1 cellular context compared by ENCODE assay signal in the genomic region with DNA sequence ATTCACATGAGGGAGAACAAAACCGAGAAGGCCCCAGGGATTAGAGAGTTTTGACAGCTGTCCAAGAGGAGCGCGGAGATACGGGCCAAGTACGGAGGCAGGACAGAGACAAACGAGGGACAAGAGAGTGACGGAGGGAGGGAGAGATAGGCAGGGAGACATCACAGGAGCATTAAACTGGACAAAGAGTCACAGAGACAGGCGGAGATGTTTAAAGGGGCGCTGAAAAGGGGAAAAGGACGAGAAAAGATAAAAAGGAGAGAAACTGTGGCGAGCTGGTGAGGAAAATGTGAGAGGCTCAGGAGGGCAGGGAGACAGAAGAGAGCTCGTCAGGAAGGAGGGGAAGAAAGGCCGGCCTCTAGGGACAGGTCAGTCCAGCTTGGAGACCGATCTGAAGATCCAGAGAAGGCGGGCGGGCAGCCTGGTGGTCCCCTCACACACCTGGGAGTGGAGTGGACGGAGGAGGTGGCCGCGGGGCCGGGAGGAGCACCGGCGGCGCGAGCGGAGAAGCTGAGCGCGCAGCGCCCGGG.
TF ChIP-seq lines count a peak whose summit lies in the region.

No MANE protein-coding gene starts in this region.

TF ChIP-seq in HEK293, 187 proteins besides CTCF, POLR2A, EP300 and RAD21 (continued from another document):
- TF ChIP-seq, protein P1, sequence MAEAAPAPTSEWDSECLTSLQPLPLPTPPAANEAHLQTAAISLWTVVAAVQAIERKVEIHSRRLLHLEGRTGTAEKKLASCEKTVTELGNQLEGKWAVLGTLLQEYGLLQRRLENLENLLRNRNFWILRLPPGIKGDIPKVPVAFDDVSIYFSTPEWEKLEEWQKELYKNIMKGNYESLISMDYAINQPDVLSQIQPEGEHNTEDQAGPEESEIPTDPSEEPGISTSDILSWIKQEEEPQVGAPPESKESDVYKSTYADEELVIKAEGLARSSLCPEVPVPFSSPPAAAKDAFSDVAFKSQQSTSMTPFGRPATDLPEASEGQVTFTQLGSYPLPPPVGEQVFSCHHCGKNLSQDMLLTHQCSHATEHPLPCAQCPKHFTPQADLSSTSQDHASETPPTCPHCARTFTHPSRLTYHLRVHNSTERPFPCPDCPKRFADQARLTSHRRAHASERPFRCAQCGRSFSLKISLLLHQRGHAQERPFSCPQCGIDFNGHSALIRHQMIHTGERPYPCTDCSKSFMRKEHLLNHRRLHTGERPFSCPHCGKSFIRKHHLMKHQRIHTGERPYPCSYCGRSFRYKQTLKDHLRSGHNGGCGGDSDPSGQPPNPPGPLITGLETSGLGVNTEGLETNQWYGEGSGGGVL (tag by site-specific recombination; IDR thresholded peaks at IDR 0.05): no peak
- TF ChIP-seq ZNF747 (tag by site-specific recombination; IDR thresholded peaks at IDR 0.05) (no peak), GLIS2 (tag by site-specific recombination; IDR thresholded peaks at IDR 0.05) (0 out of 2 replicates have a peak, but pooled peaks have one; percentile 3), ZNF529 (tag by site-specific recombination; IDR thresholded peaks at IDR 0.05; ENCODE audit: insufficient replicate concordance) (no peak), PRDM1 (tag by site-specific recombination; IDR thresholded peaks at IDR 0.05) (peak; percentile 80), ZNF830 (tag by site-specific recombination; IDR thresholded peaks at IDR 0.05; ENCODE audit: low read depth) (no peak), ZBTB17 (tag by site-specific recombination; IDR thresholded peaks at IDR 0.05) (peak; percentile 84)
- TF ChIP-seq, protein P2, sequence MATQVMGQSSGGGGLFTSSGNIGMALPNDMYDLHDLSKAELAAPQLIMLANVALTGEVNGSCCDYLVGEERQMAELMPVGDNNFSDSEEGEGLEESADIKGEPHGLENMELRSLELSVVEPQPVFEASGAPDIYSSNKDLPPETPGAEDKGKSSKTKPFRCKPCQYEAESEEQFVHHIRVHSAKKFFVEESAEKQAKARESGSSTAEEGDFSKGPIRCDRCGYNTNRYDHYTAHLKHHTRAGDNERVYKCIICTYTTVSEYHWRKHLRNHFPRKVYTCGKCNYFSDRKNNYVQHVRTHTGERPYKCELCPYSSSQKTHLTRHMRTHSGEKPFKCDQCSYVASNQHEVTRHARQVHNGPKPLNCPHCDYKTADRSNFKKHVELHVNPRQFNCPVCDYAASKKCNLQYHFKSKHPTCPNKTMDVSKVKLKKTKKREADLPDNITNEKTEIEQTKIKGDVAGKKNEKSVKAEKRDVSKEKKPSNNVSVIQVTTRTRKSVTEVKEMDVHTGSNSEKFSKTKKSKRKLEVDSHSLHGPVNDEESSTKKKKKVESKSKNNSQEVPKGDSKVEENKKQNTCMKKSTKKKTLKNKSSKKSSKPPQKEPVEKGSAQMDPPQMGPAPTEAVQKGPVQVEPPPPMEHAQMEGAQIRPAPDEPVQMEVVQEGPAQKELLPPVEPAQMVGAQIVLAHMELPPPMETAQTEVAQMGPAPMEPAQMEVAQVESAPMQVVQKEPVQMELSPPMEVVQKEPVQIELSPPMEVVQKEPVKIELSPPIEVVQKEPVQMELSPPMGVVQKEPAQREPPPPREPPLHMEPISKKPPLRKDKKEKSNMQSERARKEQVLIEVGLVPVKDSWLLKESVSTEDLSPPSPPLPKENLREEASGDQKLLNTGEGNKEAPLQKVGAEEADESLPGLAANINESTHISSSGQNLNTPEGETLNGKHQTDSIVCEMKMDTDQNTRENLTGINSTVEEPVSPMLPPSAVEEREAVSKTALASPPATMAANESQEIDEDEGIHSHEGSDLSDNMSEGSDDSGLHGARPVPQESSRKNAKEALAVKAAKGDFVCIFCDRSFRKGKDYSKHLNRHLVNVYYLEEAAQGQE (tag by site-specific recombination; IDR thresholded peaks at IDR 0.05): peak; percentile 40; the same call in 1 of the 2 replicates
